In genomic region chrX:30875957-30876356, GRCh38 we compare ENCODE assay signal across 13 cellular contexts. TPM values are rescaled to one million over a fixed set of nuclear protein-coding genes. Genes with fewer than 3 reads are reported as not detected.
A peak's percentile ranks its signal among the peaks of the same experiment; 100 is the strongest.
DNase-seq lines count a peak whose midpoint lies in the region; ATAC-seq and TF ChIP-seq lines count a peak whose summit lies in the region.
"Had no signal": no experiment of that assay in that cellular context is flagged by ENCODE, and none has a peak within 500 bp of the region (broad histone marks: within the 10 kb centered on the region; RNA-seq: fewer than 3 reads in every experiment).

No MANE protein-coding gene starts in this region.

- ATAC-seq in activated CD8-positive, alpha-beta T cell treated with anti-CD3 and anti-CD28 coated beads for 36 hours: peak; percentile 37
- ATAC-seq in activated CD8-positive, alpha-beta T cell treated with anti-CD3 and anti-CD28 coated beads, Interleukin-2, amount 10 ng/mL, durations not matched to agents 7 days and 5 days: no peak
- ATAC-seq in stimulated activated effector memory CD8-positive, alpha-beta T cell treated with anti-CD3 and anti-CD28 coated beads, Interleukin-12 subunit alpha, Interleukin-12 subunit beta, amount 100 ng/mL, for 72 hours: peak; percentile 75
- ATAC-seq in GM18868 (IDR thresholded peaks at IDR 0.05; ENCODE audit: unreplicated experiment) (no peak), GM21723 (IDR thresholded peaks at IDR 0.05; ENCODE audit: unreplicated experiment) (no peak)

- CTCF ChIA-PET in activated CD8-positive, alpha-beta T cell treated with anti-CD3 and anti-CD28 coated beads for 36 hours (lab: Charles Lee): interaction anchor here (0.7 kb wide), 1 partner anchor 140 kb away, joined by 3 read pairs; no protein-coding TSS in a partner anchor
- CTCF ChIA-PET in activated CD8-positive, alpha-beta T cell treated with anti-CD3 and anti-CD28 coated beads, Interleukin-2, amount 10 ng/mL, durations not matched to agents 7 days and 5 days (lab: Charles Lee): no interaction called here

- no peaks in the 10 kb centered on the region for H3K27me3 Mint-ChIP-seq in activated CD8-positive, alpha-beta T cell treated with anti-CD3 and anti-CD28 coated beads for 36 hours
- no peaks in the 10 kb centered on the region for H3K27me3 Mint-ChIP-seq in activated CD8-positive, alpha-beta T cell treated with anti-CD3 and anti-CD28 coated beads, Interleukin-2, amount 10 ng/mL, durations not matched to agents 7 days and 5 days (ENCODE audit: low read depth)
- H3K27me3 Mint-ChIP-seq: activated naive CD8-positive, alpha-beta T cell; B cell had no signal

- DNase-seq in activated CD8-positive, alpha-beta T cell treated with anti-CD3 and anti-CD28 coated beads for 36 hours: no peak
- no peak for DNase-seq in activated CD8-positive, alpha-beta T cell treated with anti-CD3 and anti-CD28 coated beads, Interleukin-2, amount 10 ng/mL, durations not matched to agents 7 days and 5 days
- peak; percentile 65 for DNase-seq in RPMI7951 (ENCODE audit: low read depth)
- peak; percentile 82 for DNase-seq in fibroblast of peridontal ligament (ENCODE audit: extremely low read depth)
- no peak for DNase-seq in stimulated activated effector memory CD8-positive, alpha-beta T cell treated with anti-CD3 and anti-CD28 coated beads, Interleukin-12 subunit alpha, Interleukin-12 subunit beta, amount 100 ng/mL, for 72 hours (ENCODE audit: low spot score in 2 of 2)
- DNase-seq in NCI-H510A (lab: John Stamatoyannopoulos, UW): no peak
- DNase-seq: GF-D8, GOT3, RPMI8226 had no signal

- intact Hi-C loops in activated CD8-positive, alpha-beta T cell treated with anti-CD3 and anti-CD28 coated beads for 36 hours (cut with micrococcal nuclease): no loop called here

- peaks cover 34% of the 10 kb centered on the region for H3K4me1 Mint-ChIP-seq in activated CD8-positive, alpha-beta T cell treated with anti-CD3 and anti-CD28 coated beads for 36 hours (ENCODE audit: low read depth)
- no peaks in the 10 kb centered on the region for H3K4me1 Mint-ChIP-seq in activated CD8-positive, alpha-beta T cell treated with anti-CD3 and anti-CD28 coated beads, Interleukin-2, amount 10 ng/mL, durations not matched to agents 7 days and 5 days (ENCODE audit: low read depth)
- peaks cover 24% of the 10 kb centered on the region for H3K4me1 Mint-ChIP-seq in stimulated activated effector memory CD8-positive, alpha-beta T cell treated with anti-CD3 and anti-CD28 coated beads, Interleukin-12 subunit alpha, Interleukin-12 subunit beta, amount 100 ng/mL, for 72 hours

- peaks cover 1% of the 10 kb centered on the region for H3K36me3 Mint-ChIP-seq in activated CD8-positive, alpha-beta T cell treated with anti-CD3 and anti-CD28 coated beads for 36 hours (ENCODE audit: low read depth)
- peaks cover 4% of the 10 kb centered on the region for H3K36me3 Mint-ChIP-seq in activated CD8-positive, alpha-beta T cell treated with anti-CD3 and anti-CD28 coated beads, Interleukin-2, amount 10 ng/mL, durations not matched to agents 7 days and 5 days (ENCODE audit: low read depth)
- peaks cover 4% of the 10 kb centered on the region for H3K36me3 Mint-ChIP-seq in stimulated activated effector memory CD8-positive, alpha-beta T cell treated with anti-CD3 and anti-CD28 coated beads, Interleukin-12 subunit alpha, Interleukin-12 subunit beta, amount 100 ng/mL, for 72 hours
- H3K36me3 Mint-ChIP-seq: activated naive CD8-positive, alpha-beta T cell had no signal

- no peak overlapping the region for H3K27ac Mint-ChIP-seq in activated CD8-positive, alpha-beta T cell treated with anti-CD3 and anti-CD28 coated beads for 36 hours
- H3K27ac Mint-ChIP-seq in activated CD8-positive, alpha-beta T cell treated with anti-CD3 and anti-CD28 coated beads, Interleukin-2, amount 10 ng/mL, durations not matched to agents 7 days and 5 days: no peak overlapping the region
- no peak overlapping the region for H3K27ac Mint-ChIP-seq in stimulated activated effector memory CD8-positive, alpha-beta T cell treated with anti-CD3 and anti-CD28 coated beads, Interleukin-12 subunit alpha, Interleukin-12 subunit beta, amount 100 ng/mL, for 72 hours
- H3K27ac Mint-ChIP-seq: B cell had no signal

- TF ChIP-seq CTCF in activated CD8-positive, alpha-beta T cell treated with anti-CD3 and anti-CD28 coated beads for 36 hours (IDR thresholded peaks at IDR 0.05): no peak

- H3K4me3 Mint-ChIP-seq in activated CD8-positive, alpha-beta T cell treated with anti-CD3 and anti-CD28 coated beads for 36 hours: no peak overlapping the region
- H3K4me3 Mint-ChIP-seq in activated CD8-positive, alpha-beta T cell treated with anti-CD3 and anti-CD28 coated beads, Interleukin-2, amount 10 ng/mL, durations not matched to agents 7 days and 5 days: no peak overlapping the region
- H3K4me3 Mint-ChIP-seq in stimulated activated effector memory CD8-positive, alpha-beta T cell treated with anti-CD3 and anti-CD28 coated beads, Interleukin-12 subunit alpha, Interleukin-12 subunit beta, amount 100 ng/mL, for 72 hours: no peak overlapping the region
- H3K4me3 Mint-ChIP-seq: activated naive CD8-positive, alpha-beta T cell; B cell had no signal

- POLR2A ChIA-PET in activated CD8-positive, alpha-beta T cell treated with anti-CD3 and anti-CD28 coated beads for 36 hours (lab: Charles Lee): interaction anchor here (1.1 kb wide), 1 partner anchor 11 kb away, joined by 3 read pairs; no protein-coding TSS in a partner anchor
- POLR2A ChIA-PET in activated CD8-positive, alpha-beta T cell treated with anti-CD3 and anti-CD28 coated beads, Interleukin-2, amount 10 ng/mL, durations not matched to agents 7 days and 5 days (lab: Charles Lee): no interaction called here

- H3K9me3 Mint-ChIP-seq in activated CD8-positive, alpha-beta T cell treated with anti-CD3 and anti-CD28 coated beads for 36 hours: no peaks in the 10 kb centered on the region
- H3K9me3 Mint-ChIP-seq in activated CD8-positive, alpha-beta T cell treated with anti-CD3 and anti-CD28 coated beads, Interleukin-2, amount 10 ng/mL, durations not matched to agents 7 days and 5 days (ENCODE audit: insufficient read depth): no peaks in the 10 kb centered on the region
- H3K9me3 Mint-ChIP-seq in stimulated activated effector memory CD8-positive, alpha-beta T cell treated with anti-CD3 and anti-CD28 coated beads, Interleukin-12 subunit alpha, Interleukin-12 subunit beta, amount 100 ng/mL, for 72 hours: no peaks in the 10 kb centered on the region

RNA-seq across cellular contexts. Expression of gene TAB3, which starts 13.1 kb away (rescaled TPM):
- total RNA-seq in activated CD8-positive, alpha-beta T cell treated with anti-CD3 and anti-CD28 coated beads for 36 hours: 10 to 100 TPM; 15.5 to 16.5 TPM
- total RNA-seq in activated CD8-positive, alpha-beta T cell treated with anti-CD3 and anti-CD28 coated beads, Interleukin-2, amount 10 ng/mL, durations not matched to agents 7 days and 5 days: 10 to 100 TPM; 13.2 to 16.9 TPM
- total RNA-seq in RPMI7951 (2014; rRNA removed; shearing (Covaris generic)): 13.6 and 16.8 TPM in 2 replicates

Comparison
In these comparisons a context has a peak if more than half of its experiments do, and no peak if none do; other contexts are left out.
1. ATAC-seq: peak in activated CD8-positive, alpha-beta T cell treated with anti-CD3 and anti-CD28 coated beads for 36 hours (single experiment) and stimulated activated effector memory CD8-positive, alpha-beta T cell treated with anti-CD3 and anti-CD28 coated beads, Interleukin-12 subunit alpha, Interleukin-12 subunit beta, amount 100 ng/mL, for 72 hours (single experiment); none in activated CD8-positive, alpha-beta T cell treated with anti-CD3 and anti-CD28 coated beads, Interleukin-2, amount 10 ng/mL, durations not matched to agents 7 days and 5 days (single experiment), GM18868 (single experiment) and GM21723 (single experiment).
2. DNase-seq: peak in RPMI7951 (single experiment) and fibroblast of peridontal ligament (single experiment); none in activated CD8-positive, alpha-beta T cell treated with anti-CD3 and anti-CD28 coated beads for 36 hours (single experiment), activated CD8-positive, alpha-beta T cell treated with anti-CD3 and anti-CD28 coated beads, Interleukin-2, amount 10 ng/mL, durations not matched to agents 7 days and 5 days (single experiment), stimulated activated effector memory CD8-positive, alpha-beta T cell treated with anti-CD3 and anti-CD28 coated beads, Interleukin-12 subunit alpha, Interleukin-12 subunit beta, amount 100 ng/mL, for 72 hours (0 of 2) and NCI-H510A (single experiment).